ENCODE assay signal across 13 cellular contexts in the genomic region with DNA sequence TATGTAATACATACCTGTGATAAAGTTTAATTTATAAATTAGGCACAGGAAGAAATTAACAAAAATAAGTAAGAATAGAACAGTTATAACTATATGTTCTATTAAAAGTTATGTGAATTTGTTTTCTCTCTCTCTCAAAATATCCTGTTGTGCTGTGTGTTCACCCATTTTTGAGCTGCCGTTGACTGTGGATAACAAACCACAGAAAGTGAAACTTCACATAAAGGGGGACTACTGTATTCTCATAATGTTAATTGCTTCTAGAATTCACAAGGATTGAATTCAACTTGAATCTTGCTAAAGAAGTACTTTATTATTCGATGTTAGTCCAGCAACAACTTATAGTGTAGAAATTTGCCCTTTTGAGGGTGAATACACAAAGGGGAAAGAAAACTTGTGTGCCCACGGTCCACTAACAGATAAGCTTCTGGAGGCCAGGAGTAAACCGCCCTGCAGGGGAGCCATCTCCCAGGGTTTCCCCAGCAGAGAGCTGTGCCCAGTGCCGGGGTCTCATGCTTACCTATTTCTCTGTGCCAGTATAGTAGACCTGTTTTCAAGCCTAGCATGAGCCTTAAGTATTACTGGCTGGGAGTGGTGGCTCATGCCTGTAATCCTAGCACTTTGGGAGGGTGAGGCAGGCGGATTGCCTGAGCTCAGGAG.
DNase-seq lines count a peak whose midpoint lies in the region; ATAC-seq, FAIRE-seq and TF ChIP-seq lines count a peak whose summit lies in the region.
"Had no signal": no experiment of that assay in that cellular context is flagged by ENCODE, and none has a peak within 500 bp of the region (broad histone marks: within the 10 kb centered on the region; RNA-seq: fewer than 3 reads in every experiment).

No MANE protein-coding gene starts in this region.

- intact Hi-C loops in right lobe of liver (cut with DNase I) (no loop called here), HepG2 (cut with micrococcal nuclease; ENCODE audit: unreplicated experiment) (loop anchor here (1.0 kb wide), 1 partner anchor 13 kb away; no protein-coding TSS in a partner anchor), kidney (cut with DNase I) (no loop called here), mammary epithelial cell (cut with micrococcal nuclease) (no loop called here)

- no peak overlapping the region for H3K27ac Mint-ChIP-seq in central memory CD8-positive, alpha-beta T cell (ENCODE audit: low read depth)

- peaks cover 39% of the 10 kb centered on the region for H3K4me1 Mint-ChIP-seq in central memory CD8-positive, alpha-beta T cell

- ATAC-seq in right lobe of liver, result peak; percentile 33 to 51 (median 44)
- no peak for ATAC-seq in HepG2
- peak; percentile 68 for ATAC-seq in HG03432 (IDR thresholded peaks at IDR 0.05; ENCODE audit: unreplicated experiment)
- ATAC-seq in central memory CD8-positive, alpha-beta T cell (replicated peaks; ENCODE audit: extremely low read depth, poor library complexity, severe bottlenecking), result peak; percentile 43
- no peak for ATAC-seq in HG03469 (IDR thresholded peaks at IDR 0.05; ENCODE audit: unreplicated experiment)
- no peak for ATAC-seq in HG03139 (IDR thresholded peaks at IDR 0.05; ENCODE audit: unreplicated experiment)

- no peaks in the 10 kb centered on the region for H3K36me3 ChIP-seq in right lobe of liver
- H3K36me3 ChIP-seq in HepG2 (replicated peaks in 1 of 2; ENCODE audit: control insufficient read depth in 1 of 2, insufficient read depth in 2 of 2, low read length in 2 of 2), result no peaks in the 10 kb centered on the region
- H3K36me3 ChIP-seq in kidney (ENCODE audit: control insufficient read depth in 1 of 2, insufficient read depth in 2 of 2, low read length in 2 of 2), result no peaks in the 10 kb centered on the region
- no peaks in the 10 kb centered on the region for H3K36me3 ChIP-seq in mammary epithelial cell (ENCODE audit: insufficient read depth, low read length)
- H3K36me3 ChIP-seq: colonic mucosa, esophagus muscularis mucosa had no signal

- no peak for TF ChIP-seq CTCF in right lobe of liver (IDR thresholded peaks at IDR 0.05)
- no peak for TF ChIP-seq CTCF in HepG2 (CRISPR knock-in tag; IDR thresholded peaks at IDR 0.05)
- TF ChIP-seq CTCF in kidney (IDR thresholded peaks at IDR 0.05; ENCODE audit: borderline replicate concordance, extremely low read depth, insufficient read depth), result no peak
- TF ChIP-seq CTCF in mammary epithelial cell (conservative IDR thresholded peaks at IDR 0.05 in 1 of 2, IDR thresholded peaks at IDR 0.05 in 1 of 2; ENCODE audit: extremely low read depth in 1 of 2, insufficient read depth in 1 of 2, low read depth in 1 of 2, low read length in 2 of 2), result no peak

- no peaks in the 10 kb centered on the region for H3K9me3 Mint-ChIP-seq in central memory CD8-positive, alpha-beta T cell

- H3K4me3 ChIP-seq in right lobe of liver (no peak overlapping the region), HepG2 (replicated peaks in 1 of 3; ENCODE audit: insufficient read depth in 1 of 3, low read depth in 2 of 3, low read length in 3 of 3) (no peak overlapping the region), kidney (ENCODE audit: low read length in 2 of 2) (no peak overlapping the region), mammary epithelial cell (replicated peaks in 1 of 3; ENCODE audit: insufficient read depth in 1 of 3, low read depth in 2 of 3, low read length in 3 of 3) (no peak overlapping the region)
- H3K4me3 ChIP-seq: colonic mucosa, esophagus muscularis mucosa had no signal

- TF ChIP-seq EP300 in HepG2 (IDR thresholded peaks at IDR 0.05; ENCODE audit: low read depth in 2 of 2, low read length in 2 of 2), result no peak
- no peak for TF ChIP-seq EP300 in HepG2 (CRISPR knock-in tag; IDR thresholded peaks at IDR 0.05; ENCODE audit: borderline replicate concordance)

- H3K4me3 Mint-ChIP-seq in central memory CD8-positive, alpha-beta T cell, result peak overlapping the region; percentile 26

- H3K27ac ChIP-seq in right lobe of liver, result no peak overlapping the region
- no peak overlapping the region for H3K27ac ChIP-seq in HepG2 (ENCODE audit: extremely low read length, insufficient read depth, low read length)
- H3K27ac ChIP-seq in kidney (ENCODE audit: low read depth in 2 of 2, low read length in 2 of 2), result no peak overlapping the region
- H3K27ac ChIP-seq in mammary epithelial cell (ENCODE audit: insufficient read depth, low read depth, low read length), result no peak overlapping the region
- H3K27ac ChIP-seq: colonic mucosa had no signal

- H3K9me3 ChIP-seq in right lobe of liver (no peaks in the 10 kb centered on the region), HepG2 (ENCODE audit: low read length) (no peaks in the 10 kb centered on the region), kidney (ENCODE audit: control insufficient read depth in 1 of 2, low read length in 2 of 2) (no peaks in the 10 kb centered on the region), mammary epithelial cell (replicated peaks; ENCODE audit: insufficient read depth, low read length) (no peaks in the 10 kb centered on the region)
- H3K9me3 ChIP-seq: colonic mucosa, esophagus muscularis mucosa had no signal

- TF ChIP-seq RAD21 in HepG2 (CRISPR knock-in tag; IDR thresholded peaks at IDR 0.05), result no peak

- H3K36me3 Mint-ChIP-seq in central memory CD8-positive, alpha-beta T cell (ENCODE audit: insufficient read depth), result no peaks in the 10 kb centered on the region

- no TSS peak for BruUV-seq in HepG2 (replicated peaks; lab: Mats Ljungman, UMichigan)
- BruUV-seq in mammary epithelial cell (replicated peaks; lab: Mats Ljungman, UMichigan), result no TSS peak

- no peaks in the 10 kb centered on the region for H3K79me2 ChIP-seq in HepG2 (ENCODE audit: insufficient read depth, low read length)
- H3K79me2 ChIP-seq in mammary epithelial cell (ENCODE audit: insufficient read depth, low read length), result peaks cover 23% of the 10 kb centered on the region

- FAIRE-seq in HepG2 (lab: Jason Lieb, UNC), result no peak
- FAIRE-seq in kidney (lab: Jason Lieb, UNC), result no peak

- no peaks in the 10 kb centered on the region for H3K27me3 Mint-ChIP-seq in central memory CD8-positive, alpha-beta T cell

- TF ChIP-seq POLR2A in right lobe of liver (IDR thresholded peaks at IDR 0.05) (no peak), HepG2 (IDR thresholded peaks at IDR 0.05; ENCODE audit: insufficient read depth in 1 of 2, low read depth in 2 of 2, low read length in 2 of 2) (no peak)

- H3K4me2 ChIP-seq in HepG2 (ENCODE audit: low read depth, low read length), result no peak overlapping the region
- H3K4me2 ChIP-seq in mammary epithelial cell (ENCODE audit: insufficient read depth, low read depth, low read length), result no peak overlapping the region

- dilution Hi-C loops in mammary epithelial cell (cut with HindIII; ENCODE audit: low sequenced_read_pairs), result no loop called here

- 46% methylated on average over 6 of the region's 6 CpGs for WGBS in right lobe of liver (ENCODE audit: insufficient coverage, low coverage, low lambda C conversion rate, missing lambda C conversion rate)
- 93% methylated on average over 6 of the region's 6 CpGs for WGBS in HepG2 (ENCODE audit: low lambda C conversion rate)
- WGBS in mammary epithelial cell (ENCODE audit: low coverage, missing lambda C conversion rate), result 96% methylated on average over 6 of the region's 6 CpGs

- CTCF ChIA-PET in HepG2 (lab: Yijun Ruan, JAX; ENCODE audit: low intra/inter-chr PET ratio, low total read pairs), result no interaction called here
- CTCF ChIA-PET in mammary epithelial cell (lab: Charles Lee; ENCODE audit: low non-redundant PET), result interaction anchor here (0.7 kb wide), 1 partner anchor 61 kb away, joined by 4 read pairs; no protein-coding TSS in a partner anchor

- H2AFZ ChIP-seq in HepG2 (ENCODE audit: low read length) (no peak overlapping the region), mammary epithelial cell (ENCODE audit: low read depth, low read length) (no peak overlapping the region)

- H4K20me1 ChIP-seq in HepG2 (ENCODE audit: insufficient read depth, low read length) (peaks cover 3% of the 10 kb centered on the region; the same call in 1 of the 2 replicates), mammary epithelial cell (ENCODE audit: insufficient read depth, low read length) (no peaks in the 10 kb centered on the region)

- DNase-seq in right lobe of liver, result no peak
- no peak for DNase-seq in HepG2 (ENCODE audit: low spot score)
- no peak for DNase-seq in central memory CD8-positive, alpha-beta T cell (ENCODE audit: low spot score in 2 of 2)
- no peak for DNase-seq in kidney
- DNase-seq in mammary epithelial cell, result no peak
- DNase-seq: activated CD4-positive, alpha-beta T cell treated with anti-CD3 and anti-CD28 coated beads, Interleukin-2, amount 50 U/mL, for 48 hours; colonic mucosa; mesenchymal stem cell; NCI-H2171 had no signal

- no peaks in the 10 kb centered on the region for H3K27me3 ChIP-seq in right lobe of liver
- H3K27me3 ChIP-seq in HepG2 (ENCODE audit: control insufficient read depth in 1 of 2, insufficient read depth in 2 of 2, low read length in 2 of 2), result no peaks in the 10 kb centered on the region
- no peaks in the 10 kb centered on the region for H3K27me3 ChIP-seq in mammary epithelial cell (ENCODE audit: insufficient read depth, low read length)
- H3K27me3 ChIP-seq: colonic mucosa, esophagus muscularis mucosa had no signal

- POLR2A ChIA-PET in HepG2 (lab: Yijun Ruan, JAX), result no interaction called here

- no peak overlapping the region for H3K9ac ChIP-seq in HepG2 (ENCODE audit: insufficient read depth, low read depth, low read length)
- H3K9ac ChIP-seq in kidney (ENCODE audit: low read length in 2 of 2), result no peak overlapping the region
- no peak overlapping the region for H3K9ac ChIP-seq in mammary epithelial cell (ENCODE audit: insufficient read depth, low read length)

- in situ Hi-C loops in HepG2 (cut with HindIII; ENCODE audit: extremely low pct_ligation_motif_present, low pct_unique_long_range_greater_than_20kb), result no loop called here
- in situ Hi-C loops in mammary epithelial cell (cut with MboI; ENCODE audit: low sequenced_read_pairs in 2 of 2), result no loop called here

- H3K4me1 ChIP-seq in right lobe of liver (peaks cover 0 to 7% (median 0%) of the 10 kb centered on the region in 4 donors), HepG2 (ENCODE audit: insufficient read depth, low read length) (peaks cover 13% of the 10 kb centered on the region), kidney (ENCODE audit: control insufficient read depth in 1 of 2, insufficient read depth in 1 of 2, low read depth in 1 of 2, low read length in 2 of 2) (no peaks in the 10 kb centered on the region), mammary epithelial cell (ENCODE audit: insufficient read depth, low read length) (peaks cover 22% of the 10 kb centered on the region)
- H3K4me1 ChIP-seq: colonic mucosa had no signal

TF ChIP-seq in HepG2, 621 proteins besides CTCF, POLR2A, EP300 and RAD21:
- TF ChIP-seq STAG1 (CRISPR knock-in tag; IDR thresholded peaks at IDR 0.05) (no peak), ZSCAN22 (CRISPR knock-in tag; IDR thresholded peaks at IDR 0.05) (no peak), ZSCAN21 (CRISPR knock-in tag; IDR thresholded peaks at IDR 0.05; ENCODE audit: borderline replicate concordance) (no peak), PCBP2 (optimal IDR thresholded peaks at IDR 0.05; ENCODE audit: low read depth, low read length, poor library complexity, severe bottlenecking) (no peak), ZNF709 (CRISPR knock-in tag; IDR thresholded peaks at IDR 0.05) (no peak), HDAC1 (CRISPR knock-in tag; IDR thresholded peaks at IDR 0.05) (no peak)

Comparison
In these comparisons a context has a peak if more than half of its experiments do, and no peak if none do; other contexts are left out.
1. ATAC-seq: peak in right lobe of liver (4 of 4), HG03432 (single experiment) and central memory CD8-positive, alpha-beta T cell (single experiment); none in HepG2 (single experiment), HG03469 (single experiment) and HG03139 (single experiment).